In genomic region chrX:131831185-131831520, GRCh38 we compare ENCODE assay signal across 9 cellular contexts.
A peak's percentile ranks its signal among the peaks of the same experiment; 100 is the strongest.
DNase-seq lines count a peak whose midpoint lies in the region; ATAC-seq and TF ChIP-seq lines count a peak whose summit lies in the region.
"Had no signal": no experiment of that assay in that cellular context is flagged by ENCODE, and none has a peak within 500 bp of the region (broad histone marks: within the 10 kb centered on the region; RNA-seq: fewer than 3 reads in every experiment).

No MANE protein-coding gene starts in this region.

- no peak overlapping the region for H3K4me3 ChIP-seq in CD8-positive, alpha-beta T cell (ENCODE audit: low read depth, low read length)
- H3K4me3 ChIP-seq in HUES64 (ENCODE audit: low read length) = peak overlapping the region; percentile 98

- no peak overlapping the region for H3K27ac ChIP-seq in CD8-positive, alpha-beta T cell (ENCODE audit: low read depth, low read length)
- peak overlapping the region; percentile 96 for H3K27ac ChIP-seq in HUES64 (ENCODE audit: low read depth, low read length)
- H3K27ac ChIP-seq in cingulate gyrus (ENCODE audit: low read depth, low read length) = peak overlapping the region; percentile 66

- H3K36me3 ChIP-seq in CD8-positive, alpha-beta T cell (ENCODE audit: insufficient read depth, low read length) = no peaks in the 10 kb centered on the region
- H3K36me3 ChIP-seq in HUES64 (ENCODE audit: insufficient read depth, low read length) = peaks cover 13% of the 10 kb centered on the region
- H3K36me3 ChIP-seq: upper lobe of left lung had no signal

- TF ChIP-seq CTCF in CD8-positive, alpha-beta T cell (IDR thresholded peaks at IDR 0.05) = no peak
- TF ChIP-seq CTCF in neural crest cell (conservative IDR thresholded peaks at IDR 0.05) (no peak), GM20000 (IDR thresholded peaks at IDR 0.05; ENCODE audit: extremely low read depth, missing control alignments) (no peak)

- no peak for ATAC-seq in CD8-positive, alpha-beta T cell
- no peak for ATAC-seq in HG03280 (IDR thresholded peaks at IDR 0.05; ENCODE audit: unreplicated experiment)

- H3K4me1 Mint-ChIP-seq in CD8-positive, alpha-beta T cell (ENCODE audit: low read depth) = peaks cover 17% of the 10 kb centered on the region
- H3K4me1 Mint-ChIP-seq in neural crest cell = peaks cover 26% of the 10 kb centered on the region

- peak overlapping the region; percentile 99 for H3K9ac ChIP-seq in HUES64 (ENCODE audit: low read depth, low read length)

- DNase-seq in CD8-positive, alpha-beta T cell = no peak
- DNase-seq in neural crest cell (ENCODE audit: low read depth, low spot score) = no peak
- DNase-seq in GM20000 (ENCODE audit: low spot score) = no peak
- DNase-seq in globus pallidus (ENCODE audit: low spot score) = no peak
- DNase-seq in T1000 (lab: John Stamatoyannopoulos, UW) = no peak

- no peaks in the 10 kb centered on the region for H3K9me3 Mint-ChIP-seq in CD8-positive, alpha-beta T cell
- no peaks in the 10 kb centered on the region for H3K9me3 Mint-ChIP-seq in neural crest cell

- no peaks in the 10 kb centered on the region for H3K9me3 ChIP-seq in CD8-positive, alpha-beta T cell (ENCODE audit: low read length)
- H3K9me3 ChIP-seq in HUES64 (ENCODE audit: insufficient read depth, low read depth, low read length) = no peaks in the 10 kb centered on the region
- H3K9me3 ChIP-seq: upper lobe of left lung had no signal

- H3K4me1 ChIP-seq in CD8-positive, alpha-beta T cell (ENCODE audit: insufficient read depth, low read length) = peaks cover 13% of the 10 kb centered on the region
- peaks cover 18% of the 10 kb centered on the region for H3K4me1 ChIP-seq in HUES64 (ENCODE audit: insufficient read depth, low read length)

- CTCF ChIA-PET in CD8-positive, alpha-beta T cell (lab: Charles Lee) = no interaction called here

- H3K4me3 Mint-ChIP-seq in CD8-positive, alpha-beta T cell = no peak overlapping the region
- peak overlapping the region; percentile 95 for H3K4me3 Mint-ChIP-seq in neural crest cell

- peak overlapping the region; percentile 75 for H3K27ac Mint-ChIP-seq in CD8-positive, alpha-beta T cell
- peak overlapping the region; percentile 79 for H3K27ac Mint-ChIP-seq in neural crest cell (ENCODE audit: unreplicated experiment)

- WGBS in HUES64 = 86% methylated on average over 2 of the region's 2 CpGs

- intact Hi-C loops in CD8-positive, alpha-beta T cell (cut with DNase I, micrococcal nuclease) = no loop called here

- no peaks in the 10 kb centered on the region for H3K27me3 Mint-ChIP-seq in CD8-positive, alpha-beta T cell (ENCODE audit: low read depth)
- no peaks in the 10 kb centered on the region for H3K27me3 Mint-ChIP-seq in neural crest cell (ENCODE audit: low read depth)

- no peaks in the 10 kb centered on the region for H3K27me3 ChIP-seq in CD8-positive, alpha-beta T cell (ENCODE audit: insufficient read depth, low read length)
- H3K27me3 ChIP-seq in HUES64 (ENCODE audit: insufficient read depth, low read length) = no peaks in the 10 kb centered on the region
- H3K27me3 ChIP-seq: upper lobe of left lung had no signal

- POLR2A ChIA-PET in CD8-positive, alpha-beta T cell (lab: Charles Lee) = no interaction called here

- H3K36me3 Mint-ChIP-seq in CD8-positive, alpha-beta T cell = no peaks in the 10 kb centered on the region
- peaks cover 11% of the 10 kb centered on the region for H3K36me3 Mint-ChIP-seq in neural crest cell (ENCODE audit: low read depth)
